In genomic region chr15:84863480-84864428, GRCh38 we compare ENCODE assay signal across 1 cellular context.
TF ChIP-seq lines count a peak whose summit lies in the region.

No MANE protein-coding gene starts in this region.

TF ChIP-seq in GM23338, 12 proteins besides CTCF, POLR2A, EP300 and RAD21 (continued from another document):
- TF ChIP-seq ZNF462 (CRISPR knock-in tag; IDR thresholded peaks at IDR 0.05) = no peak
